21 cellular contexts compared by ENCODE assay signal in the genomic region with DNA sequence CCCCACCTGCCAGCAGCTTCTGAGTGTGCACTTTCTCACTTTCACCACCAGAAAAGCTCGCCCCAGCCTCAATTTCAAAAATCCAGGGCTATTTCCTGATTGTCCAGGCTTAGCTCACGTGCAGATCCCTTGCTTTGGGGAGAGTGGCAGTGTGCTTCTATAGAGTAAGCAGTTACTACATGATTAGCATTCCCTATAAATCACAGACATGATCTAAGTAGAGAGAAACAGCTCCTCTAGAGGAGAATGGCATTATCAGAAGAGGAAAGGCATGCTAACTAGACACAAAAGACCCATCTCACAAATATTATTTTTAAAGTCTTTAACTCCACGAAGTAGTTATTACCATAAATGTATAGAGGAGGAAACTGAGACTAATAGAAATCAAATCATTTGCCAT.
DNase-seq lines count a peak whose midpoint lies in the region; TF ChIP-seq lines count a peak whose summit lies in the region.
"Had no signal": no experiment of that assay in that cellular context is flagged by ENCODE, and none has a peak within 500 bp of the region (broad histone marks: within the 10 kb centered on the region; RNA-seq: fewer than 3 reads in every experiment).

No MANE protein-coding gene starts in this region.

- H3K4me1 Mint-ChIP-seq in activated naive CD4-positive, alpha-beta T cell treated with anti-CD3 and anti-CD28 coated beads for 36 hours (ENCODE audit: low read depth): no peaks in the 10 kb centered on the region
- H3K4me1 Mint-ChIP-seq: T-helper 17 cell had no signal

- H3K4me3 ChIP-seq in epithelial cell of esophagus (ENCODE audit: low read length): no peak overlapping the region
- H3K4me3 ChIP-seq: tibial nerve had no signal

- H3K27ac Mint-ChIP-seq in activated naive CD4-positive, alpha-beta T cell treated with anti-CD3 and anti-CD28 coated beads for 36 hours: no peak overlapping the region
- H3K27ac Mint-ChIP-seq: CD4-positive, alpha-beta T cell; effector memory CD8-positive, alpha-beta T cell; T-helper 17 cell had no signal

- peak; percentile 11 for TF ChIP-seq CTCF in epithelial cell of esophagus (IDR thresholded peaks at IDR 0.05; ENCODE audit: insufficient read depth, low read depth, low read length, missing control alignments)

- no peaks in the 10 kb centered on the region for H3K27me3 Mint-ChIP-seq in activated naive CD4-positive, alpha-beta T cell treated with anti-CD3 and anti-CD28 coated beads for 36 hours (ENCODE audit: low read depth)
- H3K27me3 Mint-ChIP-seq: CD4-positive, alpha-beta T cell; effector memory CD8-positive, alpha-beta T cell; T-helper 17 cell had no signal

- intact Hi-C loops in activated naive CD4-positive, alpha-beta T cell treated with anti-CD3 and anti-CD28 coated beads for 36 hours (cut with micrococcal nuclease): no loop called here

- DNase-seq in NCI-H526 (lab: John Stamatoyannopoulos, UW) (peak; percentile 14 to 24), NCI-H526 treated with DMSO at 0.1 percent for 48 hours (lab: John Stamatoyannopoulos, UW) (no peak), NAMALWA (ENCODE audit: low spot score) (peak; percentile 4), epithelial cell of esophagus (ENCODE audit: low read depth) (no peak), superior temporal gyrus (ENCODE audit: extremely low spot score) (peak; percentile 24), NCI-H2107 treated with DMSO at 0.1 percent for 48 hours (lab: John Stamatoyannopoulos, UW; ENCODE audit: unreplicated experiment) (no peak), EL (no peak)
- no peak for DNase-seq in activated naive CD4-positive, alpha-beta T cell treated with anti-CD3 and anti-CD28 coated beads for 36 hours
- DNase-seq: activated CD4-positive, CD25-positive, alpha-beta regulatory T cell; activated effector memory CD4-positive, alpha-beta T cell treated with Interleukin-2 at 50 U/mL for 16 hours; CD4-positive, alpha-beta T cell; effector memory CD8-positive, alpha-beta T cell; midbrain; NCI-H1105; NCI-H2171 treated with DMSO at 0.1 percent for 48 hours; nucleus accumbens; retina; stimulated activated CD4-positive, alpha-beta T cell treated with anti-CD3 and anti-CD28 coated beads, Interleukin-15, amount 100 ng/mL, for 24 hours; stimulated activated naive CD4-positive, alpha-beta T cell; T-helper 17 cell had no signal

- CTCF ChIA-PET in activated naive CD4-positive, alpha-beta T cell treated with anti-CD3 and anti-CD28 coated beads for 36 hours (lab: Charles Lee): no interaction called here

- no peaks in the 10 kb centered on the region for H3K36me3 Mint-ChIP-seq in activated naive CD4-positive, alpha-beta T cell treated with anti-CD3 and anti-CD28 coated beads for 36 hours (ENCODE audit: low read depth)

- no peaks in the 10 kb centered on the region for H3K9me3 Mint-ChIP-seq in activated naive CD4-positive, alpha-beta T cell treated with anti-CD3 and anti-CD28 coated beads for 36 hours
- H3K9me3 Mint-ChIP-seq: CD4-positive, alpha-beta T cell had no signal

- no peak overlapping the region for H3K4me3 Mint-ChIP-seq in activated naive CD4-positive, alpha-beta T cell treated with anti-CD3 and anti-CD28 coated beads for 36 hours
- H3K4me3 Mint-ChIP-seq: CD4-positive, alpha-beta T cell; effector memory CD8-positive, alpha-beta T cell; T-helper 17 cell had no signal

Comparison
In these comparisons a context has a peak if more than half of its experiments do, and no peak if none do; other contexts are left out.
1. DNase-seq: peak in NCI-H526 (2 of 2), NAMALWA (single experiment) and superior temporal gyrus (single experiment); none in NCI-H526 treated with DMSO at 0.1 percent for 48 hours (single experiment), epithelial cell of esophagus (single experiment), NCI-H2107 treated with DMSO at 0.1 percent for 48 hours (single experiment), activated naive CD4-positive, alpha-beta T cell treated with anti-CD3 and anti-CD28 coated beads for 36 hours (single experiment) and EL (single experiment).